In the genomic region with DNA sequence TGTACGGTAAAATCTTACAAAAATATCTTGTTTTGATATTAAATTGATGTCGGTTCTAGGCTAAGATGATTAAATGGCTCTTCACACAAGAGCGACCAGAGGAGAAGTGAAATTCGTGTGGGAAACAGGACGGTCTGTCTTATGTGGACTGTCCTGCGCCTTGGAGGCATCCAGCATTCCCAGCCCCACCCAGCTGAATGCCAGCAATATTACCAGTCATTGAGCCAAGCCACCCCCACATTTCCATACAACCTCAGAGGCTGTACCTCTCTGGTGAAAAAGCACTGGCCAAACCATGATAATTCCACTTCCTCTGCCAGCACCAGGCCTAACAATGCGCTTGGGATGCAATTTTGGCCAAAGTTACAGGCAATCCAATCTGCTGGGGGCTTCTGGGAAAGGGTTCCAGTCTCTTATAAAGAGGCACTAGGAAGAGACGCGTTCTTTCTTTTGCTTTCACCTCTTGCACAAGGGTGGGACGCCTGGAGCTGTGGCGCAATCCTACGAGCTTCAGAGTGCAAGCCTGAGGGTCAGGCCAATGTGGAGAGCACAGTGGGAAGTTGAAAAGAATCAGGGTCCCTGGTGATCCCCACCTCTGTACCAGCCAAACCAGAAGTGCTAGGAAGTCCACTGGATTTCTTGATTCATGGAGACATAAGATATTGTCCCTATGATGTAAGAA, we compare ENCODE assay signal across 21 cellular contexts.
A peak's percentile ranks its signal among the peaks of the same experiment; 100 is the strongest.
DNase-seq lines count a peak whose midpoint lies in the region; ATAC-seq, FAIRE-seq and TF ChIP-seq lines count a peak whose summit lies in the region.
"Had no signal": no experiment of that assay in that cellular context is flagged by ENCODE, and none has a peak within 500 bp of the region (broad histone marks: within the 10 kb centered on the region; RNA-seq: fewer than 3 reads in every experiment).

No MANE protein-coding gene starts in this region.

- peaks cover 34% of the 10 kb centered on the region for H3K27me3 ChIP-seq in PC-3 (ENCODE audit: low read length)
- H3K27me3 ChIP-seq in bronchial epithelial cell (ENCODE audit: control insufficient read depth, insufficient read depth, low read length): no peaks in the 10 kb centered on the region
- no peaks in the 10 kb centered on the region for H3K27me3 ChIP-seq in sigmoid colon
- no peaks in the 10 kb centered on the region for H3K27me3 ChIP-seq in SK-N-SH (ENCODE audit: insufficient read depth)
- H3K27me3 ChIP-seq: hepatocyte, right atrium auricular region had no signal

- 86 to 87% methylated on average over 12 of the region's 12 CpGs for WGBS in sigmoid colon, 2 donors
- WGBS in SK-N-SH (ENCODE audit: low lambda C conversion rate): 65% methylated on average over 12 of the region's 12 CpGs

- H3K27ac ChIP-seq in PC-3 (ENCODE audit: low read length) (no peak overlapping the region), sigmoid colon (no peak overlapping the region), SK-N-SH (ENCODE audit: low read depth in 2 of 2, low read length in 1 of 2) (no peak overlapping the region)
- H3K27ac ChIP-seq: hepatocyte, right atrium auricular region had no signal

- no peaks in the 10 kb centered on the region for H3K27me3 Mint-ChIP-seq in activated CD4-positive, alpha-beta memory T cell treated with anti-CD3 and anti-CD28 coated beads for 36 hours

- H3K9ac ChIP-seq in PC-3 (ENCODE audit: low read length): no peak overlapping the region
- no peak overlapping the region for H3K9ac ChIP-seq in SK-N-SH

- ATAC-seq in PC-3: no peak

- no peaks in the 10 kb centered on the region for H3K79me2 ChIP-seq in PC-3 (ENCODE audit: low read length)
- no peaks in the 10 kb centered on the region for H3K79me2 ChIP-seq in SK-N-SH (ENCODE audit: insufficient read depth)
- H3K79me2 ChIP-seq: hepatocyte had no signal

- no peak for TF ChIP-seq EP300 in sigmoid colon (IDR thresholded peaks at IDR 0.05)
- TF ChIP-seq EP300 in SK-N-SH (IDR thresholded peaks at IDR 0.05; ENCODE audit: borderline replicate concordance in 1 of 2, low read depth in 1 of 2, low read length in 1 of 2): no peak

- peaks cover 9% of the 10 kb centered on the region for H3K4me1 ChIP-seq in PC-3 (ENCODE audit: insufficient read depth, low read length)
- H3K4me1 ChIP-seq in sigmoid colon: peaks cover 0 to 6% (median 5%) of the 10 kb centered on the region in 4 donors
- H3K4me1 ChIP-seq in SK-N-SH (ENCODE audit: control insufficient read depth in 1 of 2, insufficient read depth in 2 of 2, low read depth in 1 of 2, low read length in 1 of 2): peaks cover 0 to 12% of the 10 kb centered on the region in 2 experiments; a peak in 1 of 4 replicates

- no peaks in the 10 kb centered on the region for H3K36me3 ChIP-seq in PC-3 (ENCODE audit: low read depth, low read length)
- no peaks in the 10 kb centered on the region for H3K36me3 ChIP-seq in bronchial epithelial cell (ENCODE audit: control insufficient read depth, insufficient read depth, low read length)
- H3K36me3 ChIP-seq in sigmoid colon: no peaks in the 10 kb centered on the region
- no peaks in the 10 kb centered on the region for H3K36me3 ChIP-seq in SK-N-SH (replicated peaks in 1 of 2; ENCODE audit: control insufficient read depth in 1 of 2, insufficient read depth in 2 of 2, low read length in 1 of 2)
- H3K36me3 ChIP-seq: right atrium auricular region had no signal

- no peak overlapping the region for H3K27ac Mint-ChIP-seq in activated CD4-positive, alpha-beta memory T cell treated with anti-CD3 and anti-CD28 coated beads for 36 hours

- no peaks in the 10 kb centered on the region for H3K9me3 Mint-ChIP-seq in activated CD4-positive, alpha-beta memory T cell treated with anti-CD3 and anti-CD28 coated beads for 36 hours

- peaks cover 5% of the 10 kb centered on the region for H3K4me1 Mint-ChIP-seq in activated CD4-positive, alpha-beta memory T cell treated with anti-CD3 and anti-CD28 coated beads for 36 hours (ENCODE audit: low read depth)

- intact Hi-C loops in PC-3 (cut with micrococcal nuclease) (no loop called here), sigmoid colon (cut with DNase I) (loop anchor here (5.0 kb wide), 1 partner anchor 637 kb away; no protein-coding TSS in a partner anchor)
- intact Hi-C loops in activated CD4-positive, alpha-beta memory T cell treated with anti-CD3 and anti-CD28 coated beads for 36 hours (cut with micrococcal nuclease): no loop called here

- H3K4me3 ChIP-seq in PC-3 (ENCODE audit: low read length) (no peak overlapping the region), bronchial epithelial cell (ENCODE audit: low read depth, low read length) (no peak overlapping the region), sigmoid colon (no peak overlapping the region), SK-N-SH (ENCODE audit: low read depth in 2 of 2, low read length in 1 of 2) (no peak overlapping the region)
- H3K4me3 ChIP-seq: hepatocyte, lung, right atrium auricular region had no signal

- CTCF ChIA-PET in PC-3 (lab: Charles Lee) (interaction anchor here (0.5 kb wide), 1 partner anchor 217 kb away, joined by 3 read pairs; no protein-coding TSS in a partner anchor), SK-N-SH (lab: Yijun Ruan, JAX) (no interaction called here)
- CTCF ChIA-PET in activated CD4-positive, alpha-beta memory T cell treated with anti-CD3 and anti-CD28 coated beads for 36 hours (lab: Charles Lee): no interaction called here

- DNase-seq in SIG-M5 treated with dmso at 0.1 percent for 504 hours (lab: John Stamatoyannopoulos, UW; ENCODE audit: unreplicated experiment): peak; percentile 79
- DNase-seq in SIG-M5 (lab: John Stamatoyannopoulos, UW): no peak
- DNase-seq in PC-3: peak; percentile 38
- DNase-seq in bronchial epithelial cell (ENCODE audit: low read depth): peak; percentile 22
- DNase-seq in sigmoid colon: peak; percentile 24
- no peak for DNase-seq in activated CD4-positive, alpha-beta memory T cell treated with anti-CD3 and anti-CD28 coated beads for 36 hours
- no peak for DNase-seq in SK-N-SH
- no peak for DNase-seq in NCI-H1092 treated with DMSO at 0.1 percent for 48 hours (lab: John Stamatoyannopoulos, UW)
- DNase-seq: 8988T; activated CD4-positive, alpha-beta T cell treated with anti-CD3 and anti-CD28 coated beads for 48 hours; activated effector memory CD4-positive, alpha-beta T cell treated with Interleukin-2 at 50 U/mL for 16 hours; DND-41; erythroblast; foreskin melanocyte; NCI-H1694; NCI-H82; substantia nigra had no signal

- no TSS peak for BruUV-seq in PC-3 (replicated peaks; lab: Mats Ljungman, UMichigan)

- H3K9me2 ChIP-seq in PC-3 (replicated peaks; ENCODE audit: low read length) (no peaks in the 10 kb centered on the region), SK-N-SH (no peaks in the 10 kb centered on the region)

- no peaks in the 10 kb centered on the region for H3F3A ChIP-seq in PC-3 (ENCODE audit: low read length, unreplicated experiment)
- H3F3A ChIP-seq in SK-N-SH (replicated peaks; ENCODE audit: insufficient read depth): no peaks in the 10 kb centered on the region

- no peaks in the 10 kb centered on the region for H3K36me3 Mint-ChIP-seq in activated CD4-positive, alpha-beta memory T cell treated with anti-CD3 and anti-CD28 coated beads for 36 hours

- H3K4me3 Mint-ChIP-seq in activated CD4-positive, alpha-beta memory T cell treated with anti-CD3 and anti-CD28 coated beads for 36 hours: no peak overlapping the region

- H3K9me3 ChIP-seq in PC-3 (ENCODE audit: low read length) (no peaks in the 10 kb centered on the region), sigmoid colon (no peaks in the 10 kb centered on the region), SK-N-SH (no peaks in the 10 kb centered on the region)
- H3K9me3 ChIP-seq: right atrium auricular region had no signal

- no peak overlapping the region for H2AFZ ChIP-seq in PC-3 (ENCODE audit: low read length)
- H2AFZ ChIP-seq in SK-N-SH (ENCODE audit: low read depth): no peak overlapping the region
- H2AFZ ChIP-seq: hepatocyte had no signal

- FAIRE-seq in bronchial epithelial cell (lab: Jason Lieb, UNC): no peak
- FAIRE-seq: TTC549 had no signal

- H4K20me1 ChIP-seq in PC-3 (ENCODE audit: low read length) (no peaks in the 10 kb centered on the region), SK-N-SH (ENCODE audit: insufficient read depth) (no peaks in the 10 kb centered on the region)

- H3K4me2 ChIP-seq in PC-3 (ENCODE audit: low read length) (no peak overlapping the region), SK-N-SH (no peak overlapping the region)
- H3K4me2 ChIP-seq: hepatocyte had no signal

- TF ChIP-seq RAD21 in SK-N-SH (IDR thresholded peaks at IDR 0.05; ENCODE audit: low read length): no peak

- POLR2A ChIA-PET in PC-3 (lab: Charles Lee; ENCODE audit: unreplicated experiment): no interaction called here
- POLR2A ChIA-PET in activated CD4-positive, alpha-beta memory T cell treated with anti-CD3 and anti-CD28 coated beads for 36 hours (lab: Charles Lee): no interaction called here
- POLR2A ChIA-PET in SK-N-SH (lab: Yijun Ruan, JAX): no interaction called here

- TF ChIP-seq POLR2A in sigmoid colon (IDR thresholded peaks at IDR 0.05): no peak

- TF ChIP-seq CTCF in PC-3 (conservative IDR thresholded peaks at IDR 0.05; ENCODE audit: low read depth, low read length): no peak
- no peak for TF ChIP-seq CTCF in bronchial epithelial cell (IDR thresholded peaks at IDR 0.05; ENCODE audit: insufficient read depth, low read length, severe bottlenecking)
- no peak for TF ChIP-seq CTCF in sigmoid colon (IDR thresholded peaks at IDR 0.05)
- TF ChIP-seq CTCF in SK-N-SH (IDR thresholded peaks at IDR 0.05): no peak

TF ChIP-seq in SK-N-SH, 30 proteins besides CTCF, POLR2A, EP300 and RAD21 (continues in another document):
- TF ChIP-seq, protein P1, sequence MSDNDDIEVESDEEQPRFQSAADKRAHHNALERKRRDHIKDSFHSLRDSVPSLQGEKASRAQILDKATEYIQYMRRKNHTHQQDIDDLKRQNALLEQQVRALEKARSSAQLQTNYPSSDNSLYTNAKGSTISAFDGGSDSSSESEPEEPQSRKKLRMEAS (IDR thresholded peaks at IDR 0.05; ENCODE audit: low read depth): no peak
- TF ChIP-seq GATA2 (CRISPR knock-in tag; IDR thresholded peaks at IDR 0.05): no peak
- no peak for TF ChIP-seq FOSL2 (IDR thresholded peaks at IDR 0.05; ENCODE audit: borderline replicate concordance, low read depth)
- TF ChIP-seq EZH2phosphoT487 (IDR thresholded peaks at IDR 0.05; ENCODE audit: borderline replicate concordance, low read depth): no peak
- no peak for TF ChIP-seq NFIC (IDR thresholded peaks at IDR 0.05; ENCODE audit: borderline replicate concordance)
- TF ChIP-seq, protein P2, sequence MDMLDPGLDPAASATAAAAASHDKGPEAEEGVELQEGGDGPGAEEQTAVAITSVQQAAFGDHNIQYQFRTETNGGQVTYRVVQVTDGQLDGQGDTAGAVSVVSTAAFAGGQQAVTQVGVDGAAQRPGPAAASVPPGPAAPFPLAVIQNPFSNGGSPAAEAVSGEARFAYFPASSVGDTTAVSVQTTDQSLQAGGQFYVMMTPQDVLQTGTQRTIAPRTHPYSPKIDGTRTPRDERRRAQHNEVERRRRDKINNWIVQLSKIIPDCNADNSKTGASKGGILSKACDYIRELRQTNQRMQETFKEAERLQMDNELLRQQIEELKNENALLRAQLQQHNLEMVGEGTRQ (IDR thresholded peaks at IDR 0.05; ENCODE audit: borderline replicate concordance, low read depth, low read length): no peak
- no peak for TF ChIP-seq TEAD4 (IDR thresholded peaks at IDR 0.05; ENCODE audit: borderline replicate concordance, insufficient read depth)
- no peak for TF ChIP-seq RFX5 (IDR thresholded peaks at IDR 0.05; ENCODE audit: low read length)

Comparison
In these comparisons a context has a peak if more than half of its experiments do, and no peak if none do; other contexts are left out.
1. DNase-seq: peak in SIG-M5 treated with dmso at 0.1 percent for 504 hours (single experiment), PC-3 (single experiment), bronchial epithelial cell (single experiment) and sigmoid colon (single experiment); none in SIG-M5 (single experiment), activated CD4-positive, alpha-beta memory T cell treated with anti-CD3 and anti-CD28 coated beads for 36 hours (single experiment), SK-N-SH (single experiment) and NCI-H1092 treated with DMSO at 0.1 percent for 48 hours (single experiment).